In genomic region chr3:53773330-53773583, GRCh38 we compare ENCODE assay signal across 19 cellular contexts.
DNase-seq lines count a peak whose midpoint lies in the region; ATAC-seq and TF ChIP-seq lines count a peak whose summit lies in the region.
"Had no signal": no experiment of that assay in that cellular context is flagged by ENCODE, and none has a peak within 500 bp of the region (broad histone marks: within the 10 kb centered on the region; RNA-seq: fewer than 3 reads in every experiment).

No MANE protein-coding gene starts in this region.

- H3K9me3 ChIP-seq in adrenal gland (replicated peaks in 1 of 3) = no peaks in the 10 kb centered on the region
- no peaks in the 10 kb centered on the region for H3K9me3 ChIP-seq in hepatocyte (ENCODE audit: low read depth)
- H3K9me3 ChIP-seq: colonic mucosa, heart left ventricle, right atrium auricular region had no signal

- no peak overlapping the region for H3K27ac Mint-ChIP-seq in GM23338
- H3K27ac Mint-ChIP-seq in stimulated activated naive B cell treated with anti-CD40 and anti-IgM and Interleukin-4, amounts not matched to agents 10 μg/mL and 1 μg/mL and 100 μg/mL, for 72 hours = peak overlapping the region; percentile 84
- H3K27ac Mint-ChIP-seq: activated naive CD4-positive, alpha-beta T cell treated with anti-CD3 and anti-CD28 coated beads, Interleukin-2, amount 10 ng/mL, durations not matched to agents 7 days and 5 days; activated T-cell treated with anti-CD3 and anti-CD28 coated beads, Interleukin-2, amount 50 U/mL, for 72 hours; immature natural killer cell had no signal

- H3K4me1 ChIP-seq in GM23338 (ENCODE audit: insufficient read depth) = no peaks in the 10 kb centered on the region
- H3K4me1 ChIP-seq in adrenal gland (replicated peaks in 1 of 2) = peaks cover 13 to 26% of the 10 kb centered on the region in 2 donors
- H3K4me1 ChIP-seq in hepatocyte (ENCODE audit: insufficient read depth) = peaks cover 23% of the 10 kb centered on the region
- H3K4me1 ChIP-seq: colonic mucosa had no signal

- H3K9me2 ChIP-seq in GM23338 (ENCODE audit: insufficient read depth) = no peaks in the 10 kb centered on the region; the same call in 1 of the 2 replicates
- H3K9me2 ChIP-seq in hepatocyte (replicated peaks; ENCODE audit: insufficient read depth) = no peaks in the 10 kb centered on the region

- H2AFZ ChIP-seq in GM23338 = peak overlapping the region; percentile 47
- H2AFZ ChIP-seq in hepatocyte = no peak overlapping the region

- DNase-seq in GM23338 (ENCODE audit: low spot score) (no peak), adrenal gland (no peak), hepatocyte (ENCODE audit: low spot score) (no peak), NCI-H2196 (lab: John Stamatoyannopoulos, UW; ENCODE audit: unreplicated experiment) (no peak), HEK293T (ENCODE audit: extremely low spot score) (no peak)
- DNase-seq in stimulated activated naive B cell treated with anti-CD40 and anti-IgM and Interleukin-4, amounts not matched to agents 10 μg/mL and 1 μg/mL and 100 μg/mL, for 72 hours = peak; percentile 18
- DNase-seq: activated naive CD4-positive, alpha-beta T cell treated with anti-CD3 and anti-CD28 coated beads, Interleukin-2, amount 10 ng/mL, durations not matched to agents 7 days and 5 days; activated T-cell treated with anti-CD3 and anti-CD28 coated beads, Interleukin-2, amount 50 U/mL, for 72 hours; CD8-positive, alpha-beta memory T cell; colonic mucosa; H9; heart left ventricle; immature natural killer cell; left ventricle myocardium superior; NCI-H1092; NCI-H2081 treated with DMSO at 0.1 percent for 48 hours; NCI-H510A had no signal

- H3K4me2 ChIP-seq in GM23338 (no peak overlapping the region), hepatocyte (peak overlapping the region; percentile 25)

- H3K4me3 Mint-ChIP-seq in GM23338 = no peak overlapping the region
- H3K4me3 Mint-ChIP-seq in stimulated activated naive B cell treated with anti-CD40 and anti-IgM and Interleukin-4, amounts not matched to agents 10 μg/mL and 1 μg/mL and 100 μg/mL, for 72 hours = peak overlapping the region; percentile 68 to 73
- H3K4me3 Mint-ChIP-seq: activated naive CD4-positive, alpha-beta T cell treated with anti-CD3 and anti-CD28 coated beads, Interleukin-2, amount 10 ng/mL, durations not matched to agents 7 days and 5 days; activated T-cell treated with anti-CD3 and anti-CD28 coated beads, Interleukin-2, amount 50 U/mL, for 72 hours; CD8-positive, alpha-beta memory T cell; H9; immature natural killer cell had no signal

- H3K36me3 ChIP-seq in GM23338 (ENCODE audit: insufficient read depth) = no peaks in the 10 kb centered on the region
- H3K36me3 ChIP-seq in adrenal gland (replicated peaks in 1 of 2) = peaks cover 0 to 18% of the 10 kb centered on the region in 2 donors
- H3K36me3 ChIP-seq in hepatocyte (replicated peaks; ENCODE audit: insufficient read depth, low read depth) = no peaks in the 10 kb centered on the region
- H3K36me3 ChIP-seq: colonic mucosa, heart left ventricle, right atrium auricular region had no signal

- H3F3A ChIP-seq in GM23338 (replicated peaks; ENCODE audit: low read depth) = no peaks in the 10 kb centered on the region

- CTCF ChIA-PET in HEK293T (lab: Yijun Ruan, JAX) = no interaction called here

- ATAC-seq in GM23338 (peak; percentile 12; the same call in 1 of the 3 replicates), HG02870 (IDR thresholded peaks at IDR 0.05; ENCODE audit: unreplicated experiment) (no peak)
- ATAC-seq in stimulated activated naive B cell treated with anti-CD40 and anti-IgM and Interleukin-4, amounts not matched to agents 10 μg/mL and 1 μg/mL and 100 μg/mL, for 72 hours (replicated peaks) = peak; percentile 21 to 25
- ATAC-seq: activated T-cell treated with anti-CD3 and anti-CD28 coated beads, Interleukin-2, amount 50 U/mL, for 72 hours had no signal

- TF ChIP-seq CTCF in GM23338 (conservative IDR thresholded peaks at IDR 0.05; ENCODE audit: low read depth in 2 of 2) (no peak), adrenal gland (IDR thresholded peaks at IDR 0.05) (no peak), hepatocyte (IDR thresholded peaks at IDR 0.05; ENCODE audit: poor library complexity) (no peak)

- peaks cover 39% of the 10 kb centered on the region for H3K4me1 Mint-ChIP-seq in GM23338
- peaks cover 63 to 76% of the 10 kb centered on the region in 2 donors for H3K4me1 Mint-ChIP-seq in stimulated activated naive B cell treated with anti-CD40 and anti-IgM and Interleukin-4, amounts not matched to agents 10 μg/mL and 1 μg/mL and 100 μg/mL, for 72 hours
- H3K4me1 Mint-ChIP-seq: activated naive CD4-positive, alpha-beta T cell treated with anti-CD3 and anti-CD28 coated beads, Interleukin-2, amount 10 ng/mL, durations not matched to agents 7 days and 5 days; CD8-positive, alpha-beta memory T cell; immature natural killer cell had no signal

- H3K4me3 ChIP-seq in GM23338 = no peak overlapping the region
- no peak overlapping the region for H3K4me3 ChIP-seq in adrenal gland
- no peak overlapping the region for H3K4me3 ChIP-seq in hepatocyte
- H3K4me3 ChIP-seq: colonic mucosa, heart left ventricle, right atrium auricular region had no signal

- POLR2A ChIA-PET in HEK293T (lab: Yijun Ruan, JAX) = no interaction called here

- H4K20me1 ChIP-seq in GM23338 (replicated peaks; ENCODE audit: insufficient read depth) (no peaks in the 10 kb centered on the region), hepatocyte (ENCODE audit: insufficient read depth, poor library complexity, severe bottlenecking) (no peaks in the 10 kb centered on the region)

- WGBS in adrenal gland, 4 donors = 36 to 56% (median 53%) methylated on average over 2 of the region's 2 CpGs
- 50% methylated on average over 2 of the region's 2 CpGs for WGBS in hepatocyte (ENCODE audit: low lambda C conversion rate, missing lambda C conversion rate)

- peaks cover 5% of the 10 kb centered on the region for H3K27me3 Mint-ChIP-seq in GM23338 (ENCODE audit: insufficient read depth, low read depth, poor library complexity)
- peaks cover 6 to 7% of the 10 kb centered on the region in 2 donors for H3K27me3 Mint-ChIP-seq in stimulated activated naive B cell treated with anti-CD40 and anti-IgM and Interleukin-4, amounts not matched to agents 10 μg/mL and 1 μg/mL and 100 μg/mL, for 72 hours

- intact Hi-C loops in adrenal gland (cut with DNase I) = no loop called here

- no peak for TF ChIP-seq POLR2A in adrenal gland (IDR thresholded peaks at IDR 0.05)

- H3K36me3 Mint-ChIP-seq in GM23338 (ENCODE audit: low read depth) = no peaks in the 10 kb centered on the region
- peaks cover 14 to 37% of the 10 kb centered on the region in 2 donors for H3K36me3 Mint-ChIP-seq in stimulated activated naive B cell treated with anti-CD40 and anti-IgM and Interleukin-4, amounts not matched to agents 10 μg/mL and 1 μg/mL and 100 μg/mL, for 72 hours
- H3K36me3 Mint-ChIP-seq: activated naive CD4-positive, alpha-beta T cell treated with anti-CD3 and anti-CD28 coated beads, Interleukin-2, amount 10 ng/mL, durations not matched to agents 7 days and 5 days; immature natural killer cell had no signal

- H3K27me3 ChIP-seq in GM23338 (ENCODE audit: insufficient read depth) (no peaks in the 10 kb centered on the region), adrenal gland (no peaks in the 10 kb centered on the region), hepatocyte (no peaks in the 10 kb centered on the region)
- H3K27me3 ChIP-seq: colonic mucosa, right atrium auricular region had no signal

- no peaks in the 10 kb centered on the region for H3K9me3 Mint-ChIP-seq in GM23338
- peaks cover 0 to 5% of the 10 kb centered on the region in 2 donors for H3K9me3 Mint-ChIP-seq in stimulated activated naive B cell treated with anti-CD40 and anti-IgM and Interleukin-4, amounts not matched to agents 10 μg/mL and 1 μg/mL and 100 μg/mL, for 72 hours
- H3K9me3 Mint-ChIP-seq: activated naive CD4-positive, alpha-beta T cell treated with anti-CD3 and anti-CD28 coated beads, Interleukin-2, amount 10 ng/mL, durations not matched to agents 7 days and 5 days; activated T-cell treated with anti-CD3 and anti-CD28 coated beads, Interleukin-2, amount 50 U/mL, for 72 hours; CD8-positive, alpha-beta memory T cell; H9; immature natural killer cell had no signal

- H3K79me2 ChIP-seq in GM23338 (replicated peaks; ENCODE audit: insufficient read depth) (no peaks in the 10 kb centered on the region), hepatocyte (no peaks in the 10 kb centered on the region)

- H3K27ac ChIP-seq in GM23338 (ENCODE audit: low read depth) = no peak overlapping the region
- peak overlapping the region in 3 of 5 donors; percentile 63 to 85 (median 67) for H3K27ac ChIP-seq in adrenal gland
- peak overlapping the region; percentile 56 for H3K27ac ChIP-seq in hepatocyte
- H3K27ac ChIP-seq: colonic mucosa, heart left ventricle, right atrium auricular region had no signal

TF ChIP-seq in HEK293T, 16 proteins besides CTCF, POLR2A, EP300 and RAD21:
- TF ChIP-seq HDGF (IDR thresholded peaks at IDR 0.05; ENCODE audit: borderline replicate concordance) = no peak
- no peak for TF ChIP-seq SP1 (IDR thresholded peaks at IDR 0.05)
- no peak for TF ChIP-seq ZNF384 (IDR thresholded peaks at IDR 0.05)
